Comparison of ENCODE assay signal across 2 cellular contexts in the genomic region with DNA sequence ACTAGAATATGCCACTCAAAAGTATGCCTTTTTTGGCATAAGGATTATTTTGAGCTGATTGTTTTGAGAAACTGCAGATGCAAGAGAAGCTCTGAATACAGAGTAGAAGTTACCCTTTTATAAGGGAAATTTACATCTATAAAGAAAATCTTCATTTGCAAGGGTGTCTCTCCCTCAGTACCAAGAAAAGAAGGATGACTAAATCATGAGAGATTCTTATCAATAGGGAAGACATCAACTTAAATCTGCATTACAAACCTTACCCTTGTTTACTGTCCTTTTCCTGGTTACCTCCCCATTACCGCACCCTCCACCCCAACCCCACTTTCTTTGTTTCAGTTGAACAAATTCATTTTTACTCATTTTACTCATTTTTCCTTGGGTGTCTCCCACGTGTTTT.
TF ChIP-seq lines count a peak whose summit lies in the region.

No MANE protein-coding gene starts in this region.

TF ChIP-seq in H1, 55 proteins besides CTCF, POLR2A, EP300 and RAD21 (continued from another document):
- TF ChIP-seq SRF (IDR thresholded peaks at IDR 0.05; ENCODE audit: low read depth, low read length), result no peak
- TF ChIP-seq, protein P1, sequence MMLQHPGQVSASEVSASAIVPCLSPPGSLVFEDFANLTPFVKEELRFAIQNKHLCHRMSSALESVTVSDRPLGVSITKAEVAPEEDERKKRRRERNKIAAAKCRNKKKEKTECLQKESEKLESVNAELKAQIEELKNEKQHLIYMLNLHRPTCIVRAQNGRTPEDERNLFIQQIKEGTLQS (IDR thresholded peaks at IDR 0.05; ENCODE audit: insufficient read depth, low read depth, low read length), result no peak
- TF ChIP-seq SIRT6 (IDR thresholded peaks at IDR 0.05; ENCODE audit: low read length), result no peak
- no peak for TF ChIP-seq FOSL1 (IDR thresholded peaks at IDR 0.05; ENCODE audit: insufficient read depth, low read depth, low read length)
- no peak for TF ChIP-seq TBP (IDR thresholded peaks at IDR 0.05; ENCODE audit: low read depth, low read length)
- no peak for TF ChIP-seq GABPA (IDR thresholded peaks at IDR 0.05; ENCODE audit: borderline replicate concordance, insufficient read depth, low read length)
- no peak for TF ChIP-seq CHD1 (IDR thresholded peaks at IDR 0.05; ENCODE audit: low read depth, low read length)
- no peak for TF ChIP-seq KDM5A (IDR thresholded peaks at IDR 0.05; ENCODE audit: low read length)
- no peak for TF ChIP-seq SP2 (IDR thresholded peaks at IDR 0.05; ENCODE audit: low read length)
- TF ChIP-seq PHF8 (conservative IDR thresholded peaks at IDR 0.05; ENCODE audit: low read depth, low read length), result no peak
- TF ChIP-seq TAF7 (optimal IDR thresholded peaks at IDR 0.05; ENCODE audit: borderline replicate concordance, low read depth, low read length), result no peak
- TF ChIP-seq KDM4A (IDR thresholded peaks at IDR 0.05; ENCODE audit: low read depth, low read length, severe bottlenecking), result no peak
- TF ChIP-seq KDM1A (IDR thresholded peaks at IDR 0.05; ENCODE audit: borderline replicate concordance, low read length), result no peak
- no peak for TF ChIP-seq RBBP5 (IDR thresholded peaks at IDR 0.05; ENCODE audit: borderline replicate concordance, low read depth, low read length)
- no peak for TF ChIP-seq YY1 (IDR thresholded peaks at IDR 0.05; ENCODE audit: low read depth, low read length)

TF ChIP-seq in WTC11, 78 proteins besides CTCF, POLR2A, EP300 and RAD21 (continued from another document):
- TF ChIP-seq ZNF396 (CRISPR knock-in tag; IDR thresholded peaks at IDR 0.05; ENCODE audit: borderline replicate concordance) (no peak), GABPB1 (CRISPR knock-in tag; IDR thresholded peaks at IDR 0.05) (no peak), TP53 (CRISPR knock-in tag; IDR thresholded peaks at IDR 0.05) (no peak), SP1 (CRISPR knock-in tag; conservative IDR thresholded peaks at IDR 0.05) (no peak), USF1 (CRISPR knock-in tag; IDR thresholded peaks at IDR 0.05) (no peak), SMAD4 (CRISPR knock-in tag; IDR thresholded peaks at IDR 0.05) (no peak), JUN (CRISPR knock-in tag; IDR thresholded peaks at IDR 0.05) (no peak), TEAD1 (CRISPR knock-in tag; IDR thresholded peaks at IDR 0.05) (no peak), NR2C2 (CRISPR knock-in tag; IDR thresholded peaks at IDR 0.05) (no peak), TEAD4 (CRISPR knock-in tag; IDR thresholded peaks at IDR 0.05) (no peak), SMAD3 (CRISPR knock-in tag; IDR thresholded peaks at IDR 0.05; ENCODE audit: borderline replicate concordance) (no peak)
- TF ChIP-seq, protein P2, sequence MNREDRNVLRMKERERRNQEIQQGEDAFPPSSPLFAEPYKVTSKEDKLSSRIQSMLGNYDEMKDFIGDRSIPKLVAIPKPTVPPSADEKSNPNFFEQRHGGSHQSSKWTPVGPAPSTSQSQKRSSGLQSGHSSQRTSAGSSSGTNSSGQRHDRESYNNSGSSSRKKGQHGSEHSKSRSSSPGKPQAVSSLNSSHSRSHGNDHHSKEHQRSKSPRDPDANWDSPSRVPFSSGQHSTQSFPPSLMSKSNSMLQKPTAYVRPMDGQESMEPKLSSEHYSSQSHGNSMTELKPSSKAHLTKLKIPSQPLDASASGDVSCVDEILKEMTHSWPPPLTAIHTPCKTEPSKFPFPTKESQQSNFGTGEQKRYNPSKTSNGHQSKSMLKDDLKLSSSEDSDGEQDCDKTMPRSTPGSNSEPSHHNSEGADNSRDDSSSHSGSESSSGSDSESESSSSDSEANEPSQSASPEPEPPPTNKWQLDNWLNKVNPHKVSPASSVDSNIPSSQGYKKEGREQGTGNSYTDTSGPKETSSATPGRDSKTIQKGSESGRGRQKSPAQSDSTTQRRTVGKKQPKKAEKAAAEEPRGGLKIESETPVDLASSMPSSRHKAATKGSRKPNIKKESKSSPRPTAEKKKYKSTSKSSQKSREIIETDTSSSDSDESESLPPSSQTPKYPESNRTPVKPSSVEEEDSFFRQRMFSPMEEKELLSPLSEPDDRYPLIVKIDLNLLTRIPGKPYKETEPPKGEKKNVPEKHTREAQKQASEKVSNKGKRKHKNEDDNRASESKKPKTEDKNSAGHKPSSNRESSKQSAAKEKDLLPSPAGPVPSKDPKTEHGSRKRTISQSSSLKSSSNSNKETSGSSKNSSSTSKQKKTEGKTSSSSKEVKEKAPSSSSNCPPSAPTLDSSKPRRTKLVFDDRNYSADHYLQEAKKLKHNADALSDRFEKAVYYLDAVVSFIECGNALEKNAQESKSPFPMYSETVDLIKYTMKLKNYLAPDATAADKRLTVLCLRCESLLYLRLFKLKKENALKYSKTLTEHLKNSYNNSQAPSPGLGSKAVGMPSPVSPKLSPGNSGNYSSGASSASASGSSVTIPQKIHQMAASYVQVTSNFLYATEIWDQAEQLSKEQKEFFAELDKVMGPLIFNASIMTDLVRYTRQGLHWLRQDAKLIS (CRISPR knock-in tag; IDR thresholded peaks at IDR 0.05; ENCODE audit: borderline replicate concordance), result no peak
- TF ChIP-seq, protein P3, sequence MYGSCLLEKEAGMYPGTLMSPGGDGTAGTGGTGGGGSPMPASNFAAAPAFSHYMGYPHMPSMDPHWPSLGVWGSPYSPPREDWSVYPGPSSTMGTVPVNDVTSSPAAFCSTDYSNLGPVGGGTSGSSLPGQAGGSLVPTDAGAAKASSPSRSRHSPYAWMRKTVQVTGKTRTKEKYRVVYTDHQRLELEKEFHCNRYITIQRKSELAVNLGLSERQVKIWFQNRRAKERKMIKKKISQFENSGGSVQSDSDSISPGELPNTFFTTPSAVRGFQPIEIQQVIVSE (CRISPR knock-in tag; IDR thresholded peaks at IDR 0.05; ENCODE audit: borderline replicate concordance), result no peak
- TF ChIP-seq, protein P4, sequence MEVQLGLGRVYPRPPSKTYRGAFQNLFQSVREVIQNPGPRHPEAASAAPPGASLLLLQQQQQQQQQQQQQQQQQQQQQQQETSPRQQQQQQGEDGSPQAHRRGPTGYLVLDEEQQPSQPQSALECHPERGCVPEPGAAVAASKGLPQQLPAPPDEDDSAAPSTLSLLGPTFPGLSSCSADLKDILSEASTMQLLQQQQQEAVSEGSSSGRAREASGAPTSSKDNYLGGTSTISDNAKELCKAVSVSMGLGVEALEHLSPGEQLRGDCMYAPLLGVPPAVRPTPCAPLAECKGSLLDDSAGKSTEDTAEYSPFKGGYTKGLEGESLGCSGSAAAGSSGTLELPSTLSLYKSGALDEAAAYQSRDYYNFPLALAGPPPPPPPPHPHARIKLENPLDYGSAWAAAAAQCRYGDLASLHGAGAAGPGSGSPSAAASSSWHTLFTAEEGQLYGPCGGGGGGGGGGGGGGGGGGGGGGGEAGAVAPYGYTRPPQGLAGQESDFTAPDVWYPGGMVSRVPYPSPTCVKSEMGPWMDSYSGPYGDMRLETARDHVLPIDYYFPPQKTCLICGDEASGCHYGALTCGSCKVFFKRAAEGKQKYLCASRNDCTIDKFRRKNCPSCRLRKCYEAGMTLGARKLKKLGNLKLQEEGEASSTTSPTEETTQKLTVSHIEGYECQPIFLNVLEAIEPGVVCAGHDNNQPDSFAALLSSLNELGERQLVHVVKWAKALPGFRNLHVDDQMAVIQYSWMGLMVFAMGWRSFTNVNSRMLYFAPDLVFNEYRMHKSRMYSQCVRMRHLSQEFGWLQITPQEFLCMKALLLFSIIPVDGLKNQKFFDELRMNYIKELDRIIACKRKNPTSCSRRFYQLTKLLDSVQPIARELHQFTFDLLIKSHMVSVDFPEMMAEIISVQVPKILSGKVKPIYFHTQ (CRISPR knock-in tag; IDR thresholded peaks at IDR 0.05), result no peak
